9 cellular contexts compared by ENCODE assay signal in genomic region chr17:49992933-49993422, GRCh38. TPM values are rescaled to one million over a fixed set of nuclear protein-coding genes. Genes with fewer than 3 reads are reported as not detected.
DNase-seq lines count a peak whose midpoint lies in the region; ATAC-seq and TF ChIP-seq lines count a peak whose summit lies in the region.
"Had no signal": no experiment of that assay in that cellular context is flagged by ENCODE, and none has a peak within 500 bp of the region (broad histone marks: within the 10 kb centered on the region; RNA-seq: fewer than 3 reads in every experiment).

No MANE protein-coding gene starts in this region.

- no peaks in the 10 kb centered on the region for H3F3A ChIP-seq in smooth muscle cell (ENCODE audit: low read depth)

- peak overlapping the region; percentile 60 for H3K4me2 ChIP-seq in H9 (ENCODE audit: insufficient read depth, insufficient read length, low read length)
- peak overlapping the region; percentile 92 for H3K4me2 ChIP-seq in smooth muscle cell

- H3K4me1 ChIP-seq in H9 (ENCODE audit: insufficient read depth, low read length) = no peaks in the 10 kb centered on the region; the same call in 1 of the 2 replicates
- H3K4me1 ChIP-seq in iPS-20b (ENCODE audit: insufficient read depth, low read length) = peaks cover 10% of the 10 kb centered on the region; the same call in 1 of the 2 replicates
- peaks cover 17% of the 10 kb centered on the region for H3K4me1 ChIP-seq in smooth muscle cell (ENCODE audit: low read depth)

- peaks cover 0 to 3% (median 2%) of the 10 kb centered on the region in 3 experiments; a peak in 3 of 7 replicates for H3K36me3 Mint-ChIP-seq in H9 (ENCODE audit: insufficient read depth in 1 of 3, low read depth in 3 of 3)
- no peaks in the 10 kb centered on the region for H3K36me3 Mint-ChIP-seq in activated CD4-positive, alpha-beta memory T cell treated with anti-CD3 and anti-CD28 coated beads for 36 hours

- H4K8ac ChIP-seq in H9 (replicated peaks; ENCODE audit: insufficient read length, low read depth, low read length) = no peak overlapping the region

- H3K27me3 Mint-ChIP-seq in H9 (ENCODE audit: low read depth) = peaks cover 97% of the 10 kb centered on the region
- peaks cover 72% of the 10 kb centered on the region for H3K27me3 Mint-ChIP-seq in activated CD4-positive, alpha-beta memory T cell treated with anti-CD3 and anti-CD28 coated beads for 36 hours

- no peak overlapping the region for H3K4ac ChIP-seq in H9 (ENCODE audit: low read depth, low read length)

- H2BK5ac ChIP-seq in H9 (ENCODE audit: insufficient read length, low read length) = no peak overlapping the region

- no peaks in the 10 kb centered on the region for H3K79me2 ChIP-seq in H9 (ENCODE audit: insufficient read depth, low read length)
- H3K79me2 ChIP-seq in smooth muscle cell (ENCODE audit: low read depth) = no peaks in the 10 kb centered on the region

- no peak overlapping the region for H3T11ph ChIP-seq in H9 (ENCODE audit: low read length)

- no peak overlapping the region for H3K27ac ChIP-seq in H9 (ENCODE audit: insufficient read length, low read depth, low read length)
- H3K27ac ChIP-seq in iPS-20b (ENCODE audit: low read length) = no peak overlapping the region
- H3K27ac ChIP-seq in smooth muscle cell (ENCODE audit: low read depth) = no peak overlapping the region

- no peak overlapping the region for H2BK20ac ChIP-seq in H9 (ENCODE audit: low read depth, low read length, poor library complexity, severe bottlenecking)

- no peaks in the 10 kb centered on the region for H3K79me1 ChIP-seq in H9 (ENCODE audit: insufficient read depth, low read depth, low read length, poor library complexity, severe bottlenecking)

- peaks cover 11% of the 10 kb centered on the region for H3K23me2 ChIP-seq in H9 (ENCODE audit: insufficient read length, low read depth, low read length, poor library complexity, severe bottlenecking)

- peaks cover 63% of the 10 kb centered on the region for H3K27me3 ChIP-seq in H9 (ENCODE audit: insufficient read depth, low read length)
- peaks cover 100% of the 10 kb centered on the region for H3K27me3 ChIP-seq in iPS-20b (ENCODE audit: insufficient read depth, low read length)
- H3K27me3 ChIP-seq in smooth muscle cell (ENCODE audit: low read depth) = peaks cover 55% of the 10 kb centered on the region

- H2AFZ ChIP-seq in H9 (ENCODE audit: low read length) = no peak overlapping the region
- H2AFZ ChIP-seq in smooth muscle cell (ENCODE audit: low read depth) = peak overlapping the region; percentile 60

- intact Hi-C loops in activated CD4-positive, alpha-beta memory T cell treated with anti-CD3 and anti-CD28 coated beads for 36 hours (cut with micrococcal nuclease) = loop anchor here (10.0 kb wide), 1 partner anchor 288 kb away; the partner anchor contains the start of gene SLC35B1

- no peak overlapping the region for H3K14ac ChIP-seq in H9 (ENCODE audit: insufficient read depth, low read length)

- ATAC-seq in HG03520 (IDR thresholded peaks at IDR 0.05; ENCODE audit: unreplicated experiment) = no peak

- no peak overlapping the region for H3K23ac ChIP-seq in H9 (ENCODE audit: insufficient read length, low read depth, low read length)

- H3K18ac ChIP-seq in H9 (ENCODE audit: insufficient read length, low read depth, low read length) = no peak overlapping the region

- DNase-seq in H9 (no peak), smooth muscle cell (lab: John Stamatoyannopoulos, UW; ENCODE audit: unreplicated experiment) (no peak), OCI-M2 (lab: John Stamatoyannopoulos, UW; ENCODE audit: unreplicated experiment) (no peak), NCI-H1930 (lab: John Stamatoyannopoulos, UW) (no peak)
- DNase-seq in activated CD4-positive, alpha-beta memory T cell treated with anti-CD3 and anti-CD28 coated beads for 36 hours = no peak
- DNase-seq: foreskin melanocyte, NCI-H345 had no signal

- CTCF ChIA-PET in activated CD4-positive, alpha-beta memory T cell treated with anti-CD3 and anti-CD28 coated beads for 36 hours (lab: Charles Lee) = interaction anchor here (1.0 to 10.8 kb wide), 5 partner anchors 39 to 436 kb away, joined by 4 to 264 read pairs (median 9); no protein-coding TSS in a partner anchor

- no peak overlapping the region for H2BK15ac ChIP-seq in H9 (ENCODE audit: low read depth, low read length)

- H3K4me3 Mint-ChIP-seq in H9 = peak overlapping the region; percentile 55 to 72
- peak overlapping the region; percentile 4 for H3K4me3 Mint-ChIP-seq in activated CD4-positive, alpha-beta memory T cell treated with anti-CD3 and anti-CD28 coated beads for 36 hours

- TF ChIP-seq CTCF in H9 (conservative IDR thresholded peaks at IDR 0.05) (no peak), smooth muscle cell (IDR thresholded peaks at IDR 0.05; ENCODE audit: borderline replicate concordance, insufficient read depth, poor library complexity, severe bottlenecking) (no peak)

- H3K9ac ChIP-seq in H9 (ENCODE audit: extremely low read depth, insufficient read length, low read length) (no peak overlapping the region), iPS-20b (ENCODE audit: low read depth, low read length) (no peak overlapping the region; the same call in 1 of the 2 replicates), smooth muscle cell (ENCODE audit: low read depth) (no peak overlapping the region)

- H3K9me3 ChIP-seq in H9 (ENCODE audit: control insufficient read depth, low read depth, low read length) (no peaks in the 10 kb centered on the region), iPS-20b (ENCODE audit: insufficient read depth, low read depth, low read length) (peaks cover 5% of the 10 kb centered on the region; the same call in 1 of the 2 replicates), smooth muscle cell (replicated peaks; ENCODE audit: low read depth) (no peaks in the 10 kb centered on the region)

- H4K5ac ChIP-seq in H9 (ENCODE audit: insufficient read length, low read depth, low read length) = no peak overlapping the region

- no CpG with 5 or more reads among the region's 23 CpGs for WGBS in H9 (ENCODE audit: extremely low coverage, insufficient read length, low lambda C conversion rate)
- 19% methylated on average over 23 of the region's 23 CpGs for WGBS in smooth muscle cell (ENCODE audit: low lambda C conversion rate)

- peaks cover 26 to 43% of the 10 kb centered on the region in 2 experiments for H3K4me1 Mint-ChIP-seq in H9
- peaks cover 18% of the 10 kb centered on the region for H3K4me1 Mint-ChIP-seq in activated CD4-positive, alpha-beta memory T cell treated with anti-CD3 and anti-CD28 coated beads for 36 hours (ENCODE audit: low read depth)

- H2AK5ac ChIP-seq in H9 (ENCODE audit: insufficient read length, low read length) = no peak overlapping the region

- H3K9me3 Mint-ChIP-seq in H9 = peaks cover 6 to 10% of the 10 kb centered on the region in 2 experiments; a peak in 4 of 5 replicates
- no peaks in the 10 kb centered on the region for H3K9me3 Mint-ChIP-seq in activated CD4-positive, alpha-beta memory T cell treated with anti-CD3 and anti-CD28 coated beads for 36 hours

- H4K91ac ChIP-seq in H9 (ENCODE audit: insufficient read length, low read depth, low read length) = no peak overlapping the region

- POLR2A ChIA-PET in activated CD4-positive, alpha-beta memory T cell treated with anti-CD3 and anti-CD28 coated beads for 36 hours (lab: Charles Lee) = no interaction called here

- H3K4me3 ChIP-seq in iPS-20b (ENCODE audit: low read length) (peak overlapping the region; percentile 60), smooth muscle cell (peak overlapping the region; percentile 52)

- H3K36me3 ChIP-seq in iPS-20b (ENCODE audit: insufficient read depth, low read depth, low read length) (no peaks in the 10 kb centered on the region), smooth muscle cell (ENCODE audit: low read depth) (no peaks in the 10 kb centered on the region)

- H2BK12ac ChIP-seq in H9 (ENCODE audit: insufficient read length, low read depth, low read length) = no peak overlapping the region

- H2BK120ac ChIP-seq in H9 (ENCODE audit: low read depth, low read length, poor library complexity, severe bottlenecking) = no peak overlapping the region

- peaks cover 5% of the 10 kb centered on the region for H4K20me1 ChIP-seq in H9 (ENCODE audit: control insufficient read depth, insufficient read depth, insufficient read length)
- H4K20me1 ChIP-seq in smooth muscle cell (ENCODE audit: low read depth) = no peaks in the 10 kb centered on the region

- no peak overlapping the region for H3K27ac Mint-ChIP-seq in H9
- H3K27ac Mint-ChIP-seq in activated CD4-positive, alpha-beta memory T cell treated with anti-CD3 and anti-CD28 coated beads for 36 hours = no peak overlapping the region

- no peak overlapping the region for H3K56ac ChIP-seq in H9 (ENCODE audit: insufficient read length, low read depth, low read length)

RNA-seq across cellular contexts. Expression of gene DLX3, which starts 2.0 kb away (rescaled TPM):
- 1.1 and 1.2 TPM in 2 replicates for total RNA-seq in H9 (2021)
- total RNA-seq in activated CD4-positive, alpha-beta memory T cell treated with anti-CD3 and anti-CD28 coated beads for 36 hours = not detected
- total RNA-seq in smooth muscle cell = 9.7 TPM in 1 of 2 replicates, not detected in the other
- polyA plus RNA-seq in smooth muscle cell = 1.4 and 3.8 TPM in 2 replicates

RNA-seq across cellular contexts. Expression of gene DLX4, which starts 24.0 kb away (rescaled TPM):
- total RNA-seq in H9 (2021) = 1.7 and 2.5 TPM in 2 replicates
- total RNA-seq in activated CD4-positive, alpha-beta memory T cell treated with anti-CD3 and anti-CD28 coated beads for 36 hours = under 1 TPM; 0.52 to 0.87 TPM
- not detected in 2 replicates for total RNA-seq in smooth muscle cell
- polyA plus RNA-seq in smooth muscle cell = 0.19 and 0.51 TPM in 2 replicates
